ENCODE assay signal across 1 cellular context in genomic region chr1:56953386-56953785, GRCh38.
TF ChIP-seq lines count a peak whose summit lies in the region.

No MANE protein-coding gene starts in this region.

TF ChIP-seq in HepG2, 621 proteins besides CTCF, POLR2A, EP300 and RAD21 (continued from another document):
- TF ChIP-seq ELK4 (CRISPR knock-in tag; IDR thresholded peaks at IDR 0.05; ENCODE audit: borderline replicate concordance) = no peak
- TF ChIP-seq ZNF7 (CRISPR knock-in tag; IDR thresholded peaks at IDR 0.05) = peak; percentile 64; the same call in 1 of the 2 replicates
- no peak for TF ChIP-seq SRY (CRISPR knock-in tag; IDR thresholded peaks at IDR 0.05)
- TF ChIP-seq ZMYM3 (CRISPR knock-in tag; IDR thresholded peaks at IDR 0.05) = 0 out of 2 replicates have a peak, but pooled peaks have one; percentile 29
- TF ChIP-seq ZNF629 (CRISPR knock-in tag; conservative IDR thresholded peaks at IDR 0.05) = peak; percentile 92
- no peak for TF ChIP-seq NFIB (CRISPR knock-in tag; IDR thresholded peaks at IDR 0.05; ENCODE audit: borderline replicate concordance)
- no peak for TF ChIP-seq SOX13 (IDR thresholded peaks at IDR 0.05)
- peak in 1 of 2 experiments; percentile 55; a peak in 1 of 4 replicates for TF ChIP-seq SOX13 (CRISPR knock-in tag; conservative IDR thresholded peaks at IDR 0.05 in 1 of 2, IDR thresholded peaks at IDR 0.05 in 1 of 2)
- no peak for TF ChIP-seq XBP1 (CRISPR knock-in tag; IDR thresholded peaks at IDR 0.05)
- no peak for TF ChIP-seq HOXA9 (CRISPR knock-in tag; IDR thresholded peaks at IDR 0.05; ENCODE audit: borderline replicate concordance)
- TF ChIP-seq TFAP4 (IDR thresholded peaks at IDR 0.05; ENCODE audit: borderline replicate concordance, low read depth) = no peak
- TF ChIP-seq KDM1A (CRISPR knock-in tag; IDR thresholded peaks at IDR 0.05) = peak; percentile 81; the same call in 1 of the 2 replicates
- no peak for TF ChIP-seq NR0B2 (CRISPR knock-in tag; IDR thresholded peaks at IDR 0.05)
- TF ChIP-seq MTF2 (CRISPR knock-in tag; IDR thresholded peaks at IDR 0.05; ENCODE audit: borderline replicate concordance) = no peak
- no peak for TF ChIP-seq GFI1 (CRISPR knock-in tag; IDR thresholded peaks at IDR 0.05; ENCODE audit: borderline replicate concordance)
